Comparison of ENCODE assay signal across 1 cellular context in genomic region chr11:78350646-78351165, GRCh38.
A peak's percentile ranks its signal among the peaks of the same experiment; 100 is the strongest.
TF ChIP-seq lines count a peak whose summit lies in the region.

No MANE protein-coding gene starts in this region.

TF ChIP-seq in K562, 482 proteins besides CTCF, POLR2A, EP300 and RAD21 (continued from another document and continues in another):
- TF ChIP-seq PKNOX1 (IDR thresholded peaks at IDR 0.05) (no peak), NR3C1 (CRISPR knock-in tag; IDR thresholded peaks at IDR 0.05) (no peak), SRF (CRISPR knock-in tag; IDR thresholded peaks at IDR 0.05) (0 out of 4 replicates have a peak, but pooled peaks of 1 of the 2 experiments have one; percentile 17), ZNF766 (CRISPR knock-in tag; conservative IDR thresholded peaks at IDR 0.05) (0 out of 2 replicates have a peak, but pooled peaks have one; percentile 49), SREBF2 (CRISPR knock-in tag; IDR thresholded peaks at IDR 0.05) (no peak), ZBTB1 (CRISPR knock-in tag; IDR thresholded peaks at IDR 0.05; ENCODE audit: borderline replicate concordance, low read depth) (no peak), ZNF507 (tag; conservative IDR thresholded peaks at IDR 0.05) (no peak), CREB1 (IDR thresholded peaks at IDR 0.05) (no peak), CREB1 (CRISPR knock-in tag; IDR thresholded peaks at IDR 0.05) (no peak), E2F5 (CRISPR knock-in tag; IDR thresholded peaks at IDR 0.05) (no peak), HEY1 (CRISPR knock-in tag; IDR thresholded peaks at IDR 0.05; ENCODE audit: borderline replicate concordance) (no peak), CHD1 (IDR thresholded peaks at IDR 0.05; ENCODE audit: low read length) (no peak), PML (IDR thresholded peaks at IDR 0.05; ENCODE audit: low read length) (no peak), MIER1 (IDR thresholded peaks at IDR 0.05; ENCODE audit: low read depth) (no peak), KDM1A (IDR thresholded peaks at IDR 0.05) (no peak), TAF15 (IDR thresholded peaks at IDR 0.05; ENCODE audit: low read depth, low read length) (no peak), GTF2A2 (tag; IDR thresholded peaks at IDR 0.05) (no peak), ZNF212 (CRISPR knock-in tag; IDR thresholded peaks at IDR 0.05) (no peak), GATAD2B (IDR thresholded peaks at IDR 0.05; ENCODE audit: borderline replicate concordance) (no peak), SMAD2 (IDR thresholded peaks at IDR 0.05; ENCODE audit: low read depth, low read length) (no peak), SAP30 (IDR thresholded peaks at IDR 0.05; ENCODE audit: borderline replicate concordance, insufficient read depth, low read depth, low read length, poor library complexity, severe bottlenecking) (no peak), BACH1 (tag; IDR thresholded peaks at IDR 0.05) (0 out of 2 replicates have a peak, but pooled peaks have one; percentile 46), PTTG1 (tag; IDR thresholded peaks at IDR 0.05; ENCODE audit: low read depth) (no peak), RHOXF2B (CRISPR knock-in tag; conservative IDR thresholded peaks at IDR 0.05) (no peak), ZNF76 (CRISPR knock-in tag; IDR thresholded peaks at IDR 0.05; ENCODE audit: borderline replicate concordance) (no peak), SMAD3 (CRISPR knock-in tag; conservative IDR thresholded peaks at IDR 0.05) (0 out of 2 replicates have a peak, but pooled peaks have one; percentile 4), TEAD1 (CRISPR knock-in tag; IDR thresholded peaks at IDR 0.05) (0 out of 4 replicates have a peak, but pooled peaks have one; percentile 7 to 49), ZBTB34 (CRISPR knock-in tag; IDR thresholded peaks at IDR 0.05) (no peak), ZNF449 (CRISPR knock-in tag; IDR thresholded peaks at IDR 0.05) (no peak), AFF1 (IDR thresholded peaks at IDR 0.05; ENCODE audit: low read depth in 1 of 2, partially characterized antibody in 2 of 2) (peak; percentile 41 to 49), RBM15 (IDR thresholded peaks at IDR 0.05; ENCODE audit: insufficient read depth, low read length) (no peak), TAF7 (tag; IDR thresholded peaks at IDR 0.05) (no peak), KDM5B (IDR thresholded peaks at IDR 0.05; ENCODE audit: insufficient replicate concordance, low read depth, low read length) (no peak)
- TF ChIP-seq, protein P1, sequence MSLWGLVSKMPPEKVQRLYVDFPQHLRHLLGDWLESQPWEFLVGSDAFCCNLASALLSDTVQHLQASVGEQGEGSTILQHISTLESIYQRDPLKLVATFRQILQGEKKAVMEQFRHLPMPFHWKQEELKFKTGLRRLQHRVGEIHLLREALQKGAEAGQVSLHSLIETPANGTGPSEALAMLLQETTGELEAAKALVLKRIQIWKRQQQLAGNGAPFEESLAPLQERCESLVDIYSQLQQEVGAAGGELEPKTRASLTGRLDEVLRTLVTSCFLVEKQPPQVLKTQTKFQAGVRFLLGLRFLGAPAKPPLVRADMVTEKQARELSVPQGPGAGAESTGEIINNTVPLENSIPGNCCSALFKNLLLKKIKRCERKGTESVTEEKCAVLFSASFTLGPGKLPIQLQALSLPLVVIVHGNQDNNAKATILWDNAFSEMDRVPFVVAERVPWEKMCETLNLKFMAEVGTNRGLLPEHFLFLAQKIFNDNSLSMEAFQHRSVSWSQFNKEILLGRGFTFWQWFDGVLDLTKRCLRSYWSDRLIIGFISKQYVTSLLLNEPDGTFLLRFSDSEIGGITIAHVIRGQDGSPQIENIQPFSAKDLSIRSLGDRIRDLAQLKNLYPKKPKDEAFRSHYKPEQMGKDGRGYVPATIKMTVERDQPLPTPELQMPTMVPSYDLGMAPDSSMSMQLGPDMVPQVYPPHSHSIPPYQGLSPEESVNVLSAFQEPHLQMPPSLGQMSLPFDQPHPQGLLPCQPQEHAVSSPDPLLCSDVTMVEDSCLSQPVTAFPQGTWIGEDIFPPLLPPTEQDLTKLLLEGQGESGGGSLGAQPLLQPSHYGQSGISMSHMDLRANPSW (CRISPR knock-in tag; IDR thresholded peaks at IDR 0.05), result no peak
- TF ChIP-seq, protein P2, sequence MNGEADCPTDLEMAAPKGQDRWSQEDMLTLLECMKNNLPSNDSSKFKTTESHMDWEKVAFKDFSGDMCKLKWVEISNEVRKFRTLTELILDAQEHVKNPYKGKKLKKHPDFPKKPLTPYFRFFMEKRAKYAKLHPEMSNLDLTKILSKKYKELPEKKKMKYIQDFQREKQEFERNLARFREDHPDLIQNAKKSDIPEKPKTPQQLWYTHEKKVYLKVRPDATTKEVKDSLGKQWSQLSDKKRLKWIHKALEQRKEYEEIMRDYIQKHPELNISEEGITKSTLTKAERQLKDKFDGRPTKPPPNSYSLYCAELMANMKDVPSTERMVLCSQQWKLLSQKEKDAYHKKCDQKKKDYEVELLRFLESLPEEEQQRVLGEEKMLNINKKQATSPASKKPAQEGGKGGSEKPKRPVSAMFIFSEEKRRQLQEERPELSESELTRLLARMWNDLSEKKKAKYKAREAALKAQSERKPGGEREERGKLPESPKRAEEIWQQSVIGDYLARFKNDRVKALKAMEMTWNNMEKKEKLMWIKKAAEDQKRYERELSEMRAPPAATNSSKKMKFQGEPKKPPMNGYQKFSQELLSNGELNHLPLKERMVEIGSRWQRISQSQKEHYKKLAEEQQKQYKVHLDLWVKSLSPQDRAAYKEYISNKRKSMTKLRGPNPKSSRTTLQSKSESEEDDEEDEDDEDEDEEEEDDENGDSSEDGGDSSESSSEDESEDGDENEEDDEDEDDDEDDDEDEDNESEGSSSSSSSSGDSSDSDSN (IDR thresholded peaks at IDR 0.05; ENCODE audit: borderline replicate concordance in 1 of 2, low read depth in 2 of 2, low read length in 2 of 2), result no peak
- TF ChIP-seq, protein P3, sequence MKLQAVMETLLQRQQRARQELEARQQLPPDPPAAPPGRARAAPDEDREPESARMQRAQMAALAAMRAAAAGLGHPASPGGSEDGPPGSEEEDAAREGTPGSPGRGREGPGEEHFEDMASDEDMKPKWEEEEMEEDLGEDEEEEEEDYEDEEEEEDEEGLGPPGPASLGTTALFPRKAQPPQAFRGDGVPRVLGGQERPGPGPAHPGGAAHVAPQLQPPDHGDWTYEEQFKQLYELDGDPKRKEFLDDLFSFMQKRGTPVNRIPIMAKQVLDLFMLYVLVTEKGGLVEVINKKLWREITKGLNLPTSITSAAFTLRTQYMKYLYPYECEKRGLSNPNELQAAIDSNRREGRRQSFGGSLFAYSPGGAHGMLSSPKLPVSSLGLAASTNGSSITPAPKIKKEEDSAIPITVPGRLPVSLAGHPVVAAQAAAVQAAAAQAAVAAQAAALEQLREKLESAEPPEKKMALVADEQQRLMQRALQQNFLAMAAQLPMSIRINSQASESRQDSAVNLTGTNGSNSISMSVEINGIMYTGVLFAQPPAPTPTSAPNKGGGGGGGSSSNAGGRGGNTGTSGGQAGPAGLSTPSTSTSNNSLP (IDR thresholded peaks at IDR 0.05; ENCODE audit: borderline replicate concordance, low read depth, low read length), result no peak
- TF ChIP-seq, protein P4, sequence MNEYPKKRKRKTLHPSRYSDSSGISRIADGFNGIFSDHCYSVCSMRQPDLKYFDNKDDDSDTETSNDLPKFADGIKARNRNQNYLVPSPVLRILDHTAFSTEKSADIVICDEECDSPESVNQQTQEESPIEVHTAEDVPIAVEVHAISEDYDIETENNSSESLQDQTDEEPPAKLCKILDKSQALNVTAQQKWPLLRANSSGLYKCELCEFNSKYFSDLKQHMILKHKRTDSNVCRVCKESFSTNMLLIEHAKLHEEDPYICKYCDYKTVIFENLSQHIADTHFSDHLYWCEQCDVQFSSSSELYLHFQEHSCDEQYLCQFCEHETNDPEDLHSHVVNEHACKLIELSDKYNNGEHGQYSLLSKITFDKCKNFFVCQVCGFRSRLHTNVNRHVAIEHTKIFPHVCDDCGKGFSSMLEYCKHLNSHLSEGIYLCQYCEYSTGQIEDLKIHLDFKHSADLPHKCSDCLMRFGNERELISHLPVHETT (CRISPR knock-in tag; conservative IDR thresholded peaks at IDR 0.05 in 1 of 2, IDR thresholded peaks at IDR 0.05 in 1 of 2), result 0 out of 4 replicates have a peak, but pooled peaks of 1 of the 2 experiments have one; percentile 11
